1 cellular context compared by ENCODE assay signal in genomic region chr12:10615532-10615931, GRCh38.
TF ChIP-seq lines count a peak whose summit lies in the region.

No MANE protein-coding gene starts in this region.

TF ChIP-seq in IMR-90, 13 proteins besides CTCF, POLR2A, EP300 and RAD21 (continued from another document):
- TF ChIP-seq MXI1 (IDR thresholded peaks at IDR 0.05; ENCODE audit: borderline replicate concordance, low read depth, low read length) (no peak), CHD1 (IDR thresholded peaks at IDR 0.05; ENCODE audit: low read depth, low read length) (no peak), RCOR1 (IDR thresholded peaks at IDR 0.05; ENCODE audit: insufficient replicate concordance, low read length) (no peak), SMC3 (IDR thresholded peaks at IDR 0.05; ENCODE audit: low read depth, low read length) (no peak), USF2 (IDR thresholded peaks at IDR 0.05; ENCODE audit: low read depth, low read length) (no peak), FOS (IDR thresholded peaks at IDR 0.05; ENCODE audit: low read depth, low read length) (no peak), NFE2L2 (IDR thresholded peaks at IDR 0.05; ENCODE audit: low read depth, low read length) (no peak), CEBPB (IDR thresholded peaks at IDR 0.05; ENCODE audit: low read depth, low read length) (no peak), BHLHE40 (IDR thresholded peaks at IDR 0.05; ENCODE audit: low read depth, low read length) (no peak)
- TF ChIP-seq, protein P1, sequence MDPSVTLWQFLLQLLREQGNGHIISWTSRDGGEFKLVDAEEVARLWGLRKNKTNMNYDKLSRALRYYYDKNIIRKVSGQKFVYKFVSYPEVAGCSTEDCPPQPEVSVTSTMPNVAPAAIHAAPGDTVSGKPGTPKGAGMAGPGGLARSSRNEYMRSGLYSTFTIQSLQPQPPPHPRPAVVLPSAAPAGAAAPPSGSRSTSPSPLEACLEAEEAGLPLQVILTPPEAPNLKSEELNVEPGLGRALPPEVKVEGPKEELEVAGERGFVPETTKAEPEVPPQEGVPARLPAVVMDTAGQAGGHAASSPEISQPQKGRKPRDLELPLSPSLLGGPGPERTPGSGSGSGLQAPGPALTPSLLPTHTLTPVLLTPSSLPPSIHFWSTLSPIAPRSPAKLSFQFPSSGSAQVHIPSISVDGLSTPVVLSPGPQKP (IDR thresholded peaks at IDR 0.05; ENCODE audit: borderline replicate concordance, low read depth, low read length), result no peak
